ENCODE assay signal across 19 cellular contexts in genomic region chr10:44880090-44880715, GRCh38. TPM values are rescaled to one million over a fixed set of nuclear protein-coding genes. Genes with fewer than 3 reads are reported as not detected.
DNase-seq lines count a peak whose midpoint lies in the region; ATAC-seq and TF ChIP-seq lines count a peak whose summit lies in the region.
"Had no signal": no experiment of that assay in that cellular context is flagged by ENCODE, and none has a peak within 500 bp of the region (broad histone marks: within the 10 kb centered on the region; RNA-seq: fewer than 3 reads in every experiment).

No MANE protein-coding gene starts in this region.

- peak overlapping the region; percentile 65 for H3K4me3 Mint-ChIP-seq in activated naive CD8-positive, alpha-beta T cell
- no peak overlapping the region for H3K4me3 Mint-ChIP-seq in activated naive CD8-positive, alpha-beta T cell treated with anti-CD3 and anti-CD28 coated beads, Interleukin-2, amount 50 U/mL, for 24 hours
- H3K4me3 Mint-ChIP-seq in brain (peak overlapping the region; percentile 53 to 90 (median 83)), mesothelial cell of epicardium (peak overlapping the region; percentile 72), type B pancreatic cell (peak overlapping the region; percentile 63)

- no peaks in the 10 kb centered on the region for H3K9me3 ChIP-seq in heart right ventricle
- H3K9me3 ChIP-seq: upper lobe of right lung had no signal

- peaks cover 8% of the 10 kb centered on the region for H3K4me1 Mint-ChIP-seq in activated naive CD8-positive, alpha-beta T cell (ENCODE audit: low read depth)
- H3K4me1 Mint-ChIP-seq in activated naive CD8-positive, alpha-beta T cell treated with anti-CD3 and anti-CD28 coated beads, Interleukin-2, amount 50 U/mL, for 24 hours, result peaks cover 10% of the 10 kb centered on the region
- H3K4me1 Mint-ChIP-seq in brain (peaks cover 44% of the 10 kb centered on the region), mesothelial cell of epicardium (peaks cover 38% of the 10 kb centered on the region), type B pancreatic cell (ENCODE audit: unreplicated experiment) (peaks cover 36% of the 10 kb centered on the region)

- no peaks in the 10 kb centered on the region for H3K9me3 Mint-ChIP-seq in activated naive CD8-positive, alpha-beta T cell (ENCODE audit: low read depth)
- no peaks in the 10 kb centered on the region for H3K9me3 Mint-ChIP-seq in activated naive CD8-positive, alpha-beta T cell treated with anti-CD3 and anti-CD28 coated beads, Interleukin-2, amount 50 U/mL, for 24 hours
- H3K9me3 Mint-ChIP-seq in brain, result no peaks in the 10 kb centered on the region
- H3K9me3 Mint-ChIP-seq in mesothelial cell of epicardium, result no peaks in the 10 kb centered on the region
- no peaks in the 10 kb centered on the region for H3K9me3 Mint-ChIP-seq in type B pancreatic cell
- H3K9me3 Mint-ChIP-seq: CD4-positive, CD25-positive, alpha-beta regulatory T cell; IgD-negative memory B cell had no signal

- H3K36me3 ChIP-seq in heart right ventricle, result no peaks in the 10 kb centered on the region
- H3K36me3 ChIP-seq: upper lobe of right lung had no signal

- H3K27ac ChIP-seq in heart right ventricle, result no peak overlapping the region
- H3K27ac ChIP-seq: HL-60, upper lobe of right lung had no signal

- no peak overlapping the region for H3K27ac Mint-ChIP-seq in activated naive CD8-positive, alpha-beta T cell
- no peak overlapping the region for H3K27ac Mint-ChIP-seq in activated naive CD8-positive, alpha-beta T cell treated with anti-CD3 and anti-CD28 coated beads, Interleukin-2, amount 50 U/mL, for 24 hours
- H3K27ac Mint-ChIP-seq in brain, result peak overlapping the region in 4 of 5 experiments; percentile 12 to 96 (median 86)
- H3K27ac Mint-ChIP-seq in mesothelial cell of epicardium, result peak overlapping the region; percentile 62
- no peak overlapping the region for H3K27ac Mint-ChIP-seq in type B pancreatic cell
- H3K27ac Mint-ChIP-seq: CD4-positive, CD25-positive, alpha-beta regulatory T cell; IgD-negative memory B cell had no signal

- peaks cover 2% of the 10 kb centered on the region for H3K27me3 Mint-ChIP-seq in activated naive CD8-positive, alpha-beta T cell
- H3K27me3 Mint-ChIP-seq in activated naive CD8-positive, alpha-beta T cell treated with anti-CD3 and anti-CD28 coated beads, Interleukin-2, amount 50 U/mL, for 24 hours, result peaks cover 15% of the 10 kb centered on the region
- H3K27me3 Mint-ChIP-seq in brain (peaks cover 4% of the 10 kb centered on the region), mesothelial cell of epicardium (ENCODE audit: low read depth) (peaks cover 1% of the 10 kb centered on the region), type B pancreatic cell (peaks cover 27% of the 10 kb centered on the region)

- no peak for ATAC-seq in activated naive CD8-positive, alpha-beta T cell treated with anti-CD3 and anti-CD28 coated beads, Interleukin-2, amount 50 U/mL, for 24 hours
- ATAC-seq in GM19035 (IDR thresholded peaks at IDR 0.05; ENCODE audit: unreplicated experiment) (no peak), heart right ventricle (no peak)

- H3K36me3 Mint-ChIP-seq in activated naive CD8-positive, alpha-beta T cell, result no peaks in the 10 kb centered on the region
- H3K36me3 Mint-ChIP-seq in activated naive CD8-positive, alpha-beta T cell treated with anti-CD3 and anti-CD28 coated beads, Interleukin-2, amount 50 U/mL, for 24 hours (ENCODE audit: low read depth), result no peaks in the 10 kb centered on the region
- H3K36me3 Mint-ChIP-seq in brain (no peaks in the 10 kb centered on the region), mesothelial cell of epicardium (no peaks in the 10 kb centered on the region), type B pancreatic cell (no peaks in the 10 kb centered on the region)
- H3K36me3 Mint-ChIP-seq: CD4-positive, CD25-positive, alpha-beta regulatory T cell; IgD-negative memory B cell had no signal

- intact Hi-C loops in heart right ventricle (cut with DNase I), result no loop called here

- no peak overlapping the region for H3K4me3 ChIP-seq in heart right ventricle

- 94% methylated on average over 17 of the region's 17 CpGs for WGBS in heart right ventricle, 2 donors

- DNase-seq in activated naive CD8-positive, alpha-beta T cell treated with anti-CD3 and anti-CD28 coated beads, Interleukin-2, amount 50 U/mL, for 24 hours, result no peak
- DNase-seq in mesothelial cell of epicardium (ENCODE audit: low spot score in 2 of 2, unreplicated experiment in 2 of 2) (no peak), type B pancreatic cell (ENCODE audit: extremely low spot score, unreplicated experiment) (no peak), heart right ventricle (no peak), T-helper 9 cell (no peak)
- DNase-seq: ACHN; aorta; CD4-positive, CD25-positive, alpha-beta regulatory T cell; DND-41; midbrain; NCI-H1930; occipital lobe; upper lobe of right lung had no signal

- H3K4me1 ChIP-seq in heart right ventricle, result peaks cover 0 to 26% (median 9%) of the 10 kb centered on the region in 9 donors

- TF ChIP-seq CTCF in brain (conservative IDR thresholded peaks at IDR 0.05), result no peak
- no peak for TF ChIP-seq CTCF in mesothelial cell of epicardium (IDR thresholded peaks at IDR 0.05; ENCODE audit: unreplicated experiment)
- TF ChIP-seq CTCF in type B pancreatic cell (conservative IDR thresholded peaks at IDR 0.05), result no peak
- no peak for TF ChIP-seq CTCF in heart right ventricle (IDR thresholded peaks at IDR 0.05)

- peaks cover 0 to 6% (median 0%) of the 10 kb centered on the region in 7 donors for H3K27me3 ChIP-seq in heart right ventricle
- H3K27me3 ChIP-seq: upper lobe of right lung had no signal

RNA-seq across cellular contexts. Expression of gene TMEM72, which starts 30.9 kb away (rescaled TPM):
- polyA plus RNA-seq in brain (ENCODE audit: insufficient read depth, low read depth, low replicate concordance) (not detected), heart right ventricle (not detected)
- total RNA-seq in mesothelial cell of epicardium (0.67 to 0.71 TPM (median 0.68 TPM) in 3 replicates), type B pancreatic cell (ENCODE audit: low replicate concordance) (0.40 and 1.2 TPM in 2 replicates), heart right ventricle (under 1 TPM in 2 of 10 donors, not detected in 8; 0.17 to 0.22 TPM)
- total RNA-seq: aorta; CD4-positive, CD25-positive, alpha-beta regulatory T cell; NCI-H460; upper lobe of right lung had no signal
- polyA plus RNA-seq: aorta; CD4-positive, CD25-positive, alpha-beta regulatory T cell; IgD-negative memory B cell had no signal

Comparison
In these comparisons a context has a peak if more than half of its experiments do, and no peak if none do; other contexts are left out.
1. H3K27ac Mint-ChIP-seq: peak in brain (4 of 5) and mesothelial cell of epicardium (single experiment); none in activated naive CD8-positive, alpha-beta T cell (single experiment), activated naive CD8-positive, alpha-beta T cell treated with anti-CD3 and anti-CD28 coated beads, Interleukin-2, amount 50 U/mL, for 24 hours (single experiment) and type B pancreatic cell (single experiment).